ENCODE assay signal across 8 cellular contexts in genomic region chr6:33633462-33634158, GRCh38. TPM values are rescaled to one million over a fixed set of nuclear protein-coding genes. Genes with fewer than 3 reads are reported as not detected.
A peak's percentile ranks its signal among the peaks of the same experiment; 100 is the strongest.
DNase-seq lines count a peak whose midpoint lies in the region; ATAC-seq lines count a peak whose summit lies in the region.

No MANE protein-coding gene starts in this region.

- DNase-seq in DMS53 (lab: John Stamatoyannopoulos, UW) (peak; percentile 89), H7 (peak; percentile 96), NCI-H1105 (lab: John Stamatoyannopoulos, UW) (peak; percentile 27), medulla oblongata (ENCODE audit: extremely low spot score) (peak; percentile 31)
- DNase-seq in activated CD4-positive, alpha-beta T cell treated with anti-CD3 and anti-CD28 coated beads, Interleukin-2, amount 50 U/mL, for 48 hours = peak; percentile 54 to 60
- DNase-seq in effector CD4-positive, alpha-beta T cell = peak; percentile 51
- DNase-seq in stimulated activated CD8-positive, alpha-beta memory T cell treated with anti-CD3 and anti-CD28 coated beads, Interleukin-15, amount 100 ng/mL, for 48 hours (ENCODE audit: low read depth in 2 of 2) = peak; percentile 36 to 48

- no peaks in the 10 kb centered on the region for H3K36me3 ChIP-seq in H7 (replicated peaks; ENCODE audit: control insufficient read depth, insufficient read depth, low read length)

- peak overlapping the region; percentile 59 for H3K4me3 ChIP-seq in H7 (ENCODE audit: insufficient read depth, low read depth, low read length)

- ATAC-seq in HG03378 (IDR thresholded peaks at IDR 0.05; ENCODE audit: unreplicated experiment) = no peak

- no peaks in the 10 kb centered on the region for H3K27me3 ChIP-seq in H7 (ENCODE audit: control insufficient read depth, insufficient read depth, low read length)

RNA-seq across cellular contexts. Expression of gene ITPR3, which starts 12.5 kb away (rescaled TPM):
- total RNA-seq in H7 (2014; rRNA removed; shearing (Covaris generic)) = 23.4 and 26.0 TPM in 2 replicates

RNA-seq across cellular contexts. Expression of gene BAK1, which starts 53.5 kb away (rescaled TPM):
- total RNA-seq in H7 (2014; rRNA removed; shearing (Covaris generic)) = 45.9 and 50.5 TPM in 2 replicates

Comparison
In these comparisons a context has a peak if more than half of its experiments do, and no peak if none do; other contexts are left out.
1. DNase-seq: peak in every context shown above with its lines; median percentile 96 in H7; 89 in DMS53; 57 in activated CD4-positive, alpha-beta T cell treated with anti-CD3 and anti-CD28 coated beads, Interleukin-2, amount 50 U/mL, for 48 hours; 51 in effector CD4-positive, alpha-beta T cell; 42 in stimulated activated CD8-positive, alpha-beta memory T cell treated with anti-CD3 and anti-CD28 coated beads, Interleukin-15, amount 100 ng/mL, for 48 hours; 31 in medulla oblongata; 27 in NCI-H1105.